28 cellular contexts compared by ENCODE assay signal in genomic region chr7:63072806-63073205, GRCh38.
"Had no signal": no experiment of that assay in that cellular context is flagged by ENCODE, and none has a peak within 500 bp of the region (broad histone marks: within the 10 kb centered on the region; RNA-seq: fewer than 3 reads in every experiment).

No MANE protein-coding gene starts in this region.

- DNase-seq: activated CD4-positive, alpha-beta memory T cell treated with anti-CD3 and anti-CD28 coated beads for 36 hours; activated CD4-positive, alpha-beta T cell treated with anti-CD3 and anti-CD28 coated beads for 36 hours; activated CD4-positive, alpha-beta T cell treated with anti-CD3 and anti-CD28 coated beads, Interleukin-2, amount 10 ng/mL, durations not matched to agents 24 days and 14 days; activated CD4-positive, CD25-positive, alpha-beta regulatory T cell; activated CD4-positive, CD25-positive, alpha-beta regulatory T cell treated with anti-CD3 and anti-CD28 coated beads, Interleukin-2, amount 50 U/mL, for 72 hours; activated CD8-positive, alpha-beta memory T cell treated with anti-CD3 and anti-CD28 coated beads, Interleukin-2, amount 10 ng/mL, durations not matched to agents 7 days and 5 days; activated CD8-positive, alpha-beta memory T cell treated with anti-CD3 and anti-CD28 coated beads, Interleukin-2, amount 50 U/mL, for 4 hours; activated CD8-positive, alpha-beta T cell treated with anti-CD3 and anti-CD28 coated beads, Interleukin-2, amount 10 ng/mL, durations not matched to agents 7 days and 5 days; activated naive CD4-positive, alpha-beta T cell treated with anti-CD3 and anti-CD28 coated beads for 36 hours; activated naive CD8-positive, alpha-beta T cell treated with anti-CD3 and anti-CD28 coated beads for 36 hours; activated naive CD8-positive, alpha-beta T cell treated with anti-CD3 and anti-CD28 coated beads, Interleukin-2, amount 50 U/mL, for 24 hours; activated T-cell treated with anti-CD3 and anti-CD28 coated beads, Interleukin-2, amount 50 U/mL, for 1 hour; activated T-cell treated with anti-CD3 and anti-CD28 coated beads, Interleukin-2, amount 50 U/mL, for 48 hours; adrenal gland; amygdala; aorta; body of pancreas; central memory CD4-positive, alpha-beta T cell; cortex of kidney; dermis blood vessel endothelial cell; effector CD8-positive, alpha-beta T cell; endodermal cell; erythroblast; foreskin keratinocyte; gastrocnemius medialis; glutamatergic neuron; T-helper 2 cell had no signal

- H3K27me3 ChIP-seq: adrenal gland, body of pancreas, esophagus muscularis mucosa, foreskin keratinocyte, gastrocnemius medialis had no signal

- H3K36me3 ChIP-seq: adrenal gland, esophagus muscularis mucosa, gastrocnemius medialis had no signal

- H3K4me1 ChIP-seq: adrenal gland, body of pancreas, esophagus muscularis mucosa, foreskin keratinocyte, gastrocnemius medialis had no signal

- ATAC-seq: activated CD4-positive, alpha-beta T cell treated with anti-CD3 and anti-CD28 coated beads for 36 hours; activated CD8-positive, alpha-beta memory T cell treated with anti-CD3 and anti-CD28 coated beads, Interleukin-2, amount 10 ng/mL, durations not matched to agents 7 days and 5 days; activated CD8-positive, alpha-beta T cell treated with anti-CD3 and anti-CD28 coated beads, Interleukin-2, amount 10 ng/mL, durations not matched to agents 7 days and 5 days; body of pancreas; foreskin keratinocyte; gastrocnemius medialis had no signal

- H3K4me3 ChIP-seq: adrenal gland, body of pancreas, esophagus muscularis mucosa, gastrocnemius medialis had no signal

- H3K27ac ChIP-seq: adrenal gland, body of pancreas, esophagus muscularis mucosa, foreskin keratinocyte, gastrocnemius medialis had no signal

- H3K9me3 ChIP-seq: adrenal gland, gastrocnemius medialis had no signal
